Comparison of ENCODE assay signal across 22 cellular contexts in genomic region chr6:125123051-125123450, GRCh38. TPM values are rescaled to one million over a fixed set of nuclear protein-coding genes. Genes with fewer than 3 reads are reported as not detected.
DNase-seq lines count a peak whose midpoint lies in the region; ATAC-seq and TF ChIP-seq lines count a peak whose summit lies in the region.
"Had no signal": no experiment of that assay in that cellular context is flagged by ENCODE, and none has a peak within 500 bp of the region (broad histone marks: within the 10 kb centered on the region; RNA-seq: fewer than 3 reads in every experiment).

No MANE protein-coding gene starts in this region.

- no peak overlapping the region for H3K14ac ChIP-seq in mesenchymal stem cell (ENCODE audit: low read length in 2 of 2)

- no peak overlapping the region for H4K8ac ChIP-seq in mesenchymal stem cell (ENCODE audit: low read length)

- BruUV-seq in PC-3 (replicated peaks; lab: Mats Ljungman, UMichigan): no TSS peak

- no peak overlapping the region for H3K18ac ChIP-seq in mesenchymal stem cell (ENCODE audit: low read depth in 1 of 2, low read length in 2 of 2)

- no peak overlapping the region for H4K91ac ChIP-seq in mesenchymal stem cell (ENCODE audit: low read length)

- H3K4me1 ChIP-seq in PC-3 (ENCODE audit: insufficient read depth, low read length) (peaks cover 15% of the 10 kb centered on the region), esophagus squamous epithelium (peaks cover 0 to 19% (median 0%) of the 10 kb centered on the region in 3 donors), mesenchymal stem cell (ENCODE audit: control insufficient read depth, insufficient read depth, low read depth, low read length) (peaks cover 5% of the 10 kb centered on the region), upper lobe of right lung (no peaks in the 10 kb centered on the region)
- H3K4me1 ChIP-seq: BLaER1 had no signal

- WGBS in esophagus squamous epithelium, 2 donors: 65 to 70% methylated on average over 3 of the region's 3 CpGs
- 100% methylated on average over 1 of the region's 3 CpGs for WGBS in mesenchymal stem cell

- H3K9ac ChIP-seq in PC-3 (ENCODE audit: low read length) (no peak overlapping the region), mesenchymal stem cell (ENCODE audit: low read length) (peak overlapping the region; percentile 36)
- H3K9ac ChIP-seq: BLaER1, KMS-11, SK-N-SH had no signal

- no peak overlapping the region for H2BK15ac ChIP-seq in mesenchymal stem cell (ENCODE audit: low read depth, poor library complexity, severe bottlenecking)

- H2AFZ ChIP-seq in PC-3 (ENCODE audit: low read length): 0 out of 2 replicates have a peak overlapping the region, but pooled peaks have one; percentile 86
- no peak overlapping the region for H2AFZ ChIP-seq in mesenchymal stem cell (ENCODE audit: low read depth, low read length)

- no peak overlapping the region for H2BK5ac ChIP-seq in mesenchymal stem cell (ENCODE audit: low read depth, low read length, poor library complexity, severe bottlenecking)

- TF ChIP-seq CTCF in HFFc6 (IDR thresholded peaks at IDR 0.05): no peak
- TF ChIP-seq CTCF in PC-3 (conservative IDR thresholded peaks at IDR 0.05; ENCODE audit: low read depth, low read length): no peak
- TF ChIP-seq CTCF in esophagus squamous epithelium (IDR thresholded peaks at IDR 0.05): no peak
- TF ChIP-seq CTCF in upper lobe of right lung (IDR thresholded peaks at IDR 0.05): no peak

- H3K79me1 ChIP-seq in mesenchymal stem cell (replicated peaks; ENCODE audit: low read length, poor library complexity, severe bottlenecking): no peaks in the 10 kb centered on the region

- intact Hi-C loops in PC-3 (cut with micrococcal nuclease) (no loop called here), esophagus squamous epithelium (cut with DNase I) (no loop called here), upper lobe of right lung (cut with DNase I) (no loop called here)

- no peak overlapping the region for H2BK12ac ChIP-seq in mesenchymal stem cell (ENCODE audit: low read length in 2 of 2)

- H3K4me2 ChIP-seq in PC-3 (ENCODE audit: low read length): no peak overlapping the region
- H3K4me2 ChIP-seq in mesenchymal stem cell (ENCODE audit: low read length, poor library complexity, severe bottlenecking): no peak overlapping the region
- H3K4me2 ChIP-seq: BLaER1, KMS-11, SK-N-SH had no signal

- H3K4me1 Mint-ChIP-seq in HFFc6 (ENCODE audit: low read depth): peaks cover 22% of the 10 kb centered on the region

- H2AK5ac ChIP-seq in mesenchymal stem cell (ENCODE audit: low read length, severe bottlenecking): no peak overlapping the region

- POLR2A ChIA-PET in PC-3 (lab: Charles Lee; ENCODE audit: unreplicated experiment): no interaction called here

- no peak overlapping the region for H2BK120ac ChIP-seq in mesenchymal stem cell (ENCODE audit: low read depth, low read length)

- CTCF ChIA-PET in PC-3 (lab: Charles Lee): no interaction called here

- peak overlapping the region; percentile 2; the same call in 1 of the 2 replicates for H3K4me3 Mint-ChIP-seq in HFFc6
- H3K4me3 Mint-ChIP-seq: CD4-positive, alpha-beta T cell had no signal

- H3K27me3 ChIP-seq in PC-3 (ENCODE audit: low read length) (no peaks in the 10 kb centered on the region), esophagus squamous epithelium (no peaks in the 10 kb centered on the region), mesenchymal stem cell (ENCODE audit: control insufficient read depth in 1 of 2, insufficient read depth in 1 of 2, low read length in 2 of 2) (no peaks in the 10 kb centered on the region), upper lobe of right lung (no peaks in the 10 kb centered on the region)
- H3K27me3 ChIP-seq: BLaER1 had no signal

- H3K27ac ChIP-seq in PC-3 (ENCODE audit: low read length) (no peak overlapping the region), esophagus squamous epithelium (peak overlapping the region in 3 of 4 donors; percentile 64 to 73 (median 71)), mesenchymal stem cell (ENCODE audit: low read length, poor library complexity, severe bottlenecking) (no peak overlapping the region), upper lobe of right lung (no peak overlapping the region)
- H3K27ac ChIP-seq: BLaER1, HL-60, KMS-11 had no signal

- no peaks in the 10 kb centered on the region for H3F3A ChIP-seq in PC-3 (ENCODE audit: low read length, unreplicated experiment)

- no peaks in the 10 kb centered on the region for H3K9me2 ChIP-seq in PC-3 (replicated peaks; ENCODE audit: low read length)
- H3K9me2 ChIP-seq: SK-N-SH had no signal

- DNase-seq in HFFc6 (no peak), PC-3 (no peak), esophagus squamous epithelium (lab: John Stamatoyannopoulos, UW) (no peak), mesenchymal stem cell (no peak), upper lobe of right lung (no peak), AG20443 (ENCODE audit: low spot score) (no peak)
- DNase-seq: CD4-positive, alpha-beta T cell; COR-L47; DND-41; MV-4-11; NCI-H1105 treated with DMSO at 0.1 percent for 48 hours; NCI-H2081; NCI-H2171 treated with DMSO at 0.1 percent for 48 hours; NCI-H524 treated with DMSO at 0.1 percent for 48 hours; RPMI8226; SHP77 treated with DMSO at 0.1 percent for 48 hours; SK-N-SH had no signal

- no peaks in the 10 kb centered on the region for H3K36me3 ChIP-seq in PC-3 (ENCODE audit: low read depth, low read length)
- no peaks in the 10 kb centered on the region for H3K36me3 ChIP-seq in esophagus squamous epithelium
- H3K36me3 ChIP-seq in mesenchymal stem cell (ENCODE audit: control insufficient read depth in 1 of 2, insufficient read depth in 2 of 2, low read depth in 1 of 2, low read length in 2 of 2): no peaks in the 10 kb centered on the region
- H3K36me3 ChIP-seq in upper lobe of right lung: no peaks in the 10 kb centered on the region
- H3K36me3 ChIP-seq: BLaER1 had no signal

- H3K4me3 ChIP-seq in PC-3 (ENCODE audit: low read length) (no peak overlapping the region), esophagus squamous epithelium (peak overlapping the region in 1 of 4 donors; percentile 15), mesenchymal stem cell (ENCODE audit: insufficient read depth in 1 of 2, low read depth in 1 of 2, low read length in 2 of 2) (peak overlapping the region in 1 of 2 experiments; percentile 18), upper lobe of right lung (no peak overlapping the region)
- H3K4me3 ChIP-seq: BLaER1 had no signal

- H3K4ac ChIP-seq in mesenchymal stem cell (ENCODE audit: low read depth in 1 of 2, low read length in 2 of 2): no peak overlapping the region

- no peak for ATAC-seq in PC-3
- ATAC-seq in upper lobe of right lung: no peak
- no peak for ATAC-seq in HG02623 (IDR thresholded peaks at IDR 0.05; ENCODE audit: unreplicated experiment)
- ATAC-seq in activated CD4-positive, CD25-positive, alpha-beta regulatory T cell treated with anti-CD3 and anti-CD28 coated beads, Interleukin-2, amount 50 U/mL, for 24 hours: no peak

- H4K20me1 ChIP-seq in PC-3 (ENCODE audit: low read length): no peaks in the 10 kb centered on the region
- H4K20me1 ChIP-seq: BLaER1 had no signal

- H3K27ac Mint-ChIP-seq in HFFc6: no peak overlapping the region
- H3K27ac Mint-ChIP-seq: CD4-positive, alpha-beta T cell had no signal

- H3K36me3 Mint-ChIP-seq in HFFc6 (ENCODE audit: low read depth): no peaks in the 10 kb centered on the region; the same call in 1 of the 2 replicates

- TF ChIP-seq POLR2A in esophagus squamous epithelium (IDR thresholded peaks at IDR 0.05): no peak

- H3K23ac ChIP-seq in mesenchymal stem cell (ENCODE audit: low read length in 2 of 2): no peak overlapping the region

- H3K27me3 Mint-ChIP-seq in HFFc6 (ENCODE audit: insufficient read depth): no peaks in the 10 kb centered on the region

- H3K9me3 ChIP-seq in PC-3 (ENCODE audit: low read length): no peaks in the 10 kb centered on the region
- no peaks in the 10 kb centered on the region for H3K9me3 ChIP-seq in esophagus squamous epithelium
- no peaks in the 10 kb centered on the region for H3K9me3 ChIP-seq in mesenchymal stem cell (ENCODE audit: control insufficient read depth, low read length)
- H3K9me3 ChIP-seq in upper lobe of right lung: no peaks in the 10 kb centered on the region
- H3K9me3 ChIP-seq: SK-N-SH had no signal

- H3K79me2 ChIP-seq in PC-3 (ENCODE audit: low read length): no peaks in the 10 kb centered on the region

- no peaks in the 10 kb centered on the region; the same call in 1 of the 2 replicates for H3K9me3 Mint-ChIP-seq in HFFc6
- H3K9me3 Mint-ChIP-seq: CD4-positive, alpha-beta T cell had no signal

RNA-seq across cellular contexts. Expression of gene TPD52L1, which starts 30.5 kb away (rescaled TPM):
- total RNA-seq in HFFc6 (2021; fragmentation: NEBNext Ultra II Directional; extraction: Animal tissue kit (Norgen Biotek cat#: 25700)): 10 to 100 TPM; 11.0 to 36.8 (median 11.7) TPM
- 39.4 and 41.4 TPM in 2 replicates for total RNA-seq in PC-3 (2014; rRNA removed)
- total RNA-seq in esophagus squamous epithelium: 100 to 1,000 TPM; 202 to 409 (median 275) TPM
- 6.5 TPM for polyA plus RNA-seq in mesenchymal stem cell (2013, experiment 1 of 2)
- polyA plus RNA-seq in mesenchymal stem cell (2013, experiment 2 of 2): 5.5 TPM
- total RNA-seq in upper lobe of right lung: 24.5 TPM
- total RNA-seq: CD4-positive, alpha-beta T cell had no signal

Comparison
In these comparisons a context has a peak if more than half of its experiments do, and no peak if none do; other contexts are left out.
1. H3K27ac ChIP-seq: peak in esophagus squamous epithelium (3 of 4); none in PC-3 (single experiment), mesenchymal stem cell (single experiment) and upper lobe of right lung (single experiment).